ENCODE assay signal across 1 cellular context in genomic region chr19:49487277-49488045, GRCh38.
TF ChIP-seq lines count a peak whose summit lies in the region.

TSS of gene RPL13A (plus strand) at chr19:49487608. CDS start at chr19:49487630, 22 bp downstream.

TF ChIP-seq in HepG2, 621 proteins besides CTCF, POLR2A, EP300 and RAD21 (continued from another document and continues in another):
- TF ChIP-seq, protein P1, sequence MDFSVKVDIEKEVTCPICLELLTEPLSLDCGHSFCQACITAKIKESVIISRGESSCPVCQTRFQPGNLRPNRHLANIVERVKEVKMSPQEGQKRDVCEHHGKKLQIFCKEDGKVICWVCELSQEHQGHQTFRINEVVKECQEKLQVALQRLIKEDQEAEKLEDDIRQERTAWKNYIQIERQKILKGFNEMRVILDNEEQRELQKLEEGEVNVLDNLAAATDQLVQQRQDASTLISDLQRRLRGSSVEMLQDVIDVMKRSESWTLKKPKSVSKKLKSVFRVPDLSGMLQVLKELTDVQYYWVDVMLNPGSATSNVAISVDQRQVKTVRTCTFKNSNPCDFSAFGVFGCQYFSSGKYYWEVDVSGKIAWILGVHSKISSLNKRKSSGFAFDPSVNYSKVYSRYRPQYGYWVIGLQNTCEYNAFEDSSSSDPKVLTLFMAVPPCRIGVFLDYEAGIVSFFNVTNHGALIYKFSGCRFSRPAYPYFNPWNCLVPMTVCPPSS (IDR thresholded peaks at IDR 0.05) = no peak
- TF ChIP-seq, protein P2, sequence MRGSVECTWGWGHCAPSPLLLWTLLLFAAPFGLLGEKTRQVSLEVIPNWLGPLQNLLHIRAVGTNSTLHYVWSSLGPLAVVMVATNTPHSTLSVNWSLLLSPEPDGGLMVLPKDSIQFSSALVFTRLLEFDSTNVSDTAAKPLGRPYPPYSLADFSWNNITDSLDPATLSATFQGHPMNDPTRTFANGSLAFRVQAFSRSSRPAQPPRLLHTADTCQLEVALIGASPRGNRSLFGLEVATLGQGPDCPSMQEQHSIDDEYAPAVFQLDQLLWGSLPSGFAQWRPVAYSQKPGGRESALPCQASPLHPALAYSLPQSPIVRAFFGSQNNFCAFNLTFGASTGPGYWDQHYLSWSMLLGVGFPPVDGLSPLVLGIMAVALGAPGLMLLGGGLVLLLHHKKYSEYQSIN (CRISPR knock-in tag; IDR thresholded peaks at IDR 0.05; ENCODE audit: borderline replicate concordance) = no peak
- no peak for TF ChIP-seq ZNF780A (CRISPR knock-in tag; IDR thresholded peaks at IDR 0.05)
- TF ChIP-seq ZBTB7A (CRISPR knock-in tag; IDR thresholded peaks at IDR 0.05) = no peak
- TF ChIP-seq, protein P3, sequence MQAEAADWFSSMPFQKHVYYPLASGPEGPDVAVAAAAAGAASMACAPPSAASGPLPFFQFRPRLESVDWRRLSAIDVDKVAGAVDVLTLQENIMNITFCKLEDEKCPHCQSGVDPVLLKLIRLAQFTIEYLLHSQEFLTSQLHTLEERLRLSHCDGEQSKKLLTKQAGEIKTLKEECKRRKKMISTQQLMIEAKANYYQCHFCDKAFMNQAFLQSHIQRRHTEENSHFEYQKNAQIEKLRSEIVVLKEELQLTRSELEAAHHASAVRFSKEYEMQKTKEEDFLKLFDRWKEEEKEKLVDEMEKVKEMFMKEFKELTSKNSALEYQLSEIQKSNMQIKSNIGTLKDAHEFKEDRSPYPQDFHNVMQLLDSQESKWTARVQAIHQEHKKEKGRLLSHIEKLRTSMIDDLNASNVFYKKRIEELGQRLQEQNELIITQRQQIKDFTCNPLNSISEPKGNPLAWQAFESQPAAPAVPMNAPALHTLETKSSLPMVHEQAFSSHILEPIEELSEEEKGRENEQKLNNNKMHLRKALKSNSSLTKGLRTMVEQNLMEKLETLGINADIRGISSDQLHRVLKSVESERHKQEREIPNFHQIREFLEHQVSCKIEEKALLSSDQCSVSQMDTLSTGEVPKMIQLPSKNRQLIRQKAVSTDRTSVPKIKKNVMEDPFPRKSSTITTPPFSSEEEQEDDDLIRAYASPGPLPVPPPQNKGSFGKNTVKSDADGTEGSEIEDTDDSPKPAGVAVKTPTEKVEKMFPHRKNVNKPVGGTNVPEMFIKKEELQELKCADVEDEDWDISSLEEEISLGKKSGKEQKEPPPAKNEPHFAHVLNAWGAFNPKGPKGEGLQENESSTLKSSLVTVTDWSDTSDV (CRISPR knock-in tag; IDR thresholded peaks at IDR 0.05) = no peak
- TF ChIP-seq ZNF235 (CRISPR knock-in tag; IDR thresholded peaks at IDR 0.05; ENCODE audit: borderline replicate concordance) = no peak
- TF ChIP-seq ZNF703 (CRISPR knock-in tag; IDR thresholded peaks at IDR 0.05; ENCODE audit: borderline replicate concordance) = no peak
- TF ChIP-seq ZNF205 (CRISPR knock-in tag; IDR thresholded peaks at IDR 0.05) = peak; percentile 90
- TF ChIP-seq ZNF337 (CRISPR knock-in tag; IDR thresholded peaks at IDR 0.05; ENCODE audit: borderline replicate concordance, low read depth) = no peak
- TF ChIP-seq ZMAT3 (CRISPR knock-in tag; conservative IDR thresholded peaks at IDR 0.05) = peak; percentile 83
- TF ChIP-seq NR3C1 (CRISPR knock-in tag; IDR thresholded peaks at IDR 0.05) = no peak
- TF ChIP-seq REST (IDR thresholded peaks at IDR 0.05; ENCODE audit: borderline replicate concordance in 1 of 2, low read depth in 1 of 2, low read length in 2 of 2) = peak in 1 of 2 experiments; percentile 86; a peak in 2 of 4 replicates
- peak in 1 of 2 experiments; percentile 92; a peak in 2 of 4 replicates for TF ChIP-seq ATF4 (CRISPR knock-in tag; IDR thresholded peaks at IDR 0.05)
- no peak for TF ChIP-seq EHMT2 (IDR thresholded peaks at IDR 0.05; ENCODE audit: borderline replicate concordance, low read depth, low read length)
- no peak for TF ChIP-seq THYN1 (CRISPR knock-in tag; IDR thresholded peaks at IDR 0.05; ENCODE audit: borderline replicate concordance, low read depth)
- TF ChIP-seq ZZZ3 (CRISPR knock-in tag; IDR thresholded peaks at IDR 0.05; ENCODE audit: borderline replicate concordance) = peak; percentile 73; the same call in 1 of the 2 replicates
- TF ChIP-seq PLSCR1 (CRISPR knock-in tag; IDR thresholded peaks at IDR 0.05; ENCODE audit: borderline replicate concordance) = no peak
- peak; percentile 81 for TF ChIP-seq SATB2 (CRISPR knock-in tag; IDR thresholded peaks at IDR 0.05)
- TF ChIP-seq, protein P4, sequence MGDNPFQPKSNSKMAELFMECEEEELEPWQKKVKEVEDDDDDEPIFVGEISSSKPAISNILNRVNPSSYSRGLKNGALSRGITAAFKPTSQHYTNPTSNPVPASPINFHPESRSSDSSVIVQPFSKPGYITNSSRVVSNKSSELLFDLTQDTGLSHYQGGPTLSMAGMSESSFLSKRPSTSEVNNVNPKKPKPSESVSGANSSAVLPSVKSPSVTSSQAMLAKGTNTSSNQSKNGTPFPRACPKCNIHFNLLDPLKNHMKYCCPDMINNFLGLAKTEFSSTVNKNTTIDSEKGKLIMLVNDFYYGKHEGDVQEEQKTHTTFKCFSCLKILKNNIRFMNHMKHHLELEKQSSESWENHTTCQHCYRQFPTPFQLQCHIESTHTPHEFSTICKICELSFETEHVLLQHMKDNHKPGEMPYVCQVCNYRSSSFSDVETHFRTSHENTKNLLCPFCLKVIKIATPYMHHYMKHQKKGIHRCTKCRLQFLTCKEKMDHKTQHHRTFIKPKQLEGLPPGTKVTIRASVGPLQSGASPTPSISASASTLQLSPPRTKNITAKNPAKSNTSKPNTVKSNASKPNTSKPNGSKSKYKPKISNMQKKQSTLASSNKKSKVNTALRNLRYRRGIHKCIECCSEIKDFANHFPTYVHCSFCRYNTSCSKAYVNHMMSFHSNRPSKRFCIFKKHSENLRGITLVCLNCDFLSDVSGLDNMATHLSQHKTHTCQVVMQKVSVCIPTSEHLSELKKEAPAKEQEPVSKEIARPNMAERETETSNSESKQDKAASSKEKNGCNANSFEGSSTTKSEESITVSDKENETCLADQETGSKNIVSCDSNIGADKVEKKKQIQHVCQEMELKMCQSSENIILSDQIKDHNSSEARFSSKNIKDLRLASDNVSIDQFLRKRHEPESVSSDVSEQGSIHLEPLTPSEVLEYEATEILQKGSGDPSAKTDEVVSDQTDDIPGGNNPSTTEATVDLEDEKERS (CRISPR knock-in tag; IDR thresholded peaks at IDR 0.05) = no peak
- TF ChIP-seq, protein P5, sequence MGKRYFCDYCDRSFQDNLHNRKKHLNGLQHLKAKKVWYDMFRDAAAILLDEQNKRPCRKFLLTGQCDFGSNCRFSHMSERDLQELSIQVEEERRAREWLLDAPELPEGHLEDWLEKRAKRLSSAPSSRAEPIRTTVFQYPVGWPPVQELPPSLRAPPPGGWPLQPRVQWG (CRISPR knock-in tag; IDR thresholded peaks at IDR 0.05; ENCODE audit: borderline replicate concordance, low read depth) = no peak
- TF ChIP-seq, protein P6, sequence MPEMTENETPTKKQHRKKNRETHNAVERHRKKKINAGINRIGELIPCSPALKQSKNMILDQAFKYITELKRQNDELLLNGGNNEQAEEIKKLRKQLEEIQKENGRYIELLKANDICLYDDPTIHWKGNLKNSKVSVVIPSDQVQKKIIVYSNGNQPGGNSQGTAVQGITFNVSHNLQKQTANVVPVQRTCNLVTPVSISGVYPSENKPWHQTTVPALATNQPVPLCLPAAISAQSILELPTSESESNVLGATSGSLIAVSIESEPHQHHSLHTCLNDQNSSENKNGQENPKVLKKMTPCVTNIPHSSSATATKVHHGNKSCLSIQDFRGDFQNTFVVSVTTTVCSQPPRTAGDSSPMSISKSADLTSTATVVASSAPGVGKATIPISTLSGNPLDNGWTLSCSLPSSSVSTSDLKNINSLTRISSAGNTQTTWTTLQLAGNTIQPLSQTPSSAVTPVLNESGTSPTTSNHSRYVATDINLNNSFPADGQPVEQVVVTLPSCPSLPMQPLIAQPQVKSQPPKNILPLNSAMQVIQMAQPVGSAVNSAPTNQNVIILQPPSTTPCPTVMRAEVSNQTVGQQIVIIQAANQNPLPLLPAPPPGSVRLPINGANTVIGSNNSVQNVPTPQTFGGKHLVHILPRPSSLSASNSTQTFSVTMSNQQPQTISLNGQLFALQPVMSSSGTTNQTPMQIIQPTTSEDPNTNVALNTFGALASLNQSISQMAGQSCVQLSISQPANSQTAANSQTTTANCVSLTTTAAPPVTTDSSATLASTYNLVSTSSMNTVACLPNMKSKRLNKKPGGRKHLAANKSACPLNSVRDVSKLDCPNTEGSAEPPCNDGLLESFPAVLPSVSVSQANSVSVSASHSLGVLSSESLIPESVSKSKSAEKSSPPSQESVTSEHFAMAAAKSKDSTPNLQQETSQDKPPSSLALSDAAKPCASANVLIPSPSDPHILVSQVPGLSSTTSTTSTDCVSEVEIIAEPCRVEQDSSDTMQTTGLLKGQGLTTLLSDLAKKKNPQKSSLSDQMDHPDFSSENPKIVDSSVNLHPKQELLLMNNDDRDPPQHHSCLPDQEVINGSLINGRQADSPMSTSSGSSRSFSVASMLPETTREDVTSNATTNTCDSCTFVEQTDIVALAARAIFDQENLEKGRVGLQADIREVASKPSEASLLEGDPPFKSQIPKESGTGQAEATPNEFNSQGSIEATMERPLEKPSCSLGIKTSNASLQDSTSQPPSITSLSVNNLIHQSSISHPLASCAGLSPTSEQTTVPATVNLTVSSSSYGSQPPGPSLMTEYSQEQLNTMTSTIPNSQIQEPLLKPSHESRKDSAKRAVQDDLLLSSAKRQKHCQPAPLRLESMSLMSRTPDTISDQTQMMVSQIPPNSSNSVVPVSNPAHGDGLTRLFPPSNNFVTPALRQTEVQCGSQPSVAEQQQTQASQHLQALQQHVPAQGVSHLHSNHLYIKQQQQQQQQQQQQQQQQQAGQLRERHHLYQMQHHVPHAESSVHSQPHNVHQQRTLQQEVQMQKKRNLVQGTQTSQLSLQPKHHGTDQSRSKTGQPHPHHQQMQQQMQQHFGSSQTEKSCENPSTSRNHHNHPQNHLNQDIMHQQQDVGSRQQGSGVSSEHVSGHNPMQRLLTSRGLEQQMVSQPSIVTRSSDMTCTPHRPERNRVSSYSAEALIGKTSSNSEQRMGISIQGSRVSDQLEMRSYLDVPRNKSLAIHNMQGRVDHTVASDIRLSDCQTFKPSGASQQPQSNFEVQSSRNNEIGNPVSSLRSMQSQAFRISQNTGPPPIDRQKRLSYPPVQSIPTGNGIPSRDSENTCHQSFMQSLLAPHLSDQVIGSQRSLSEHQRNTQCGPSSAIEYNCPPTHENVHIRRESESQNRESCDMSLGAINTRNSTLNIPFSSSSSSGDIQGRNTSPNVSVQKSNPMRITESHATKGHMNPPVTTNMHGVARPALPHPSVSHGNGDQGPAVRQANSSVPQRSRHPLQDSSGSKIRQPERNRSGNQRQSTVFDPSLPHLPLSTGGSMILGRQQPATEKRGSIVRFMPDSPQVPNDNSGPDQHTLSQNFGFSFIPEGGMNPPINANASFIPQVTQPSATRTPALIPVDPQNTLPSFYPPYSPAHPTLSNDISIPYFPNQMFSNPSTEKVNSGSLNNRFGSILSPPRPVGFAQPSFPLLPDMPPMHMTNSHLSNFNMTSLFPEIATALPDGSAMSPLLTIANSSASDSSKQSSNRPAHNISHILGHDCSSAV (CRISPR knock-in tag; IDR thresholded peaks at IDR 0.05; ENCODE audit: borderline replicate concordance) = 0 out of 2 replicates have a peak, but pooled peaks have one; percentile 38
- peak; percentile 67 for TF ChIP-seq BCL6 (CRISPR knock-in tag; IDR thresholded peaks at IDR 0.05)
- TF ChIP-seq RFX3 (CRISPR knock-in tag; IDR thresholded peaks at IDR 0.05) = no peak
- no peak for TF ChIP-seq ZSCAN31 (CRISPR knock-in tag; IDR thresholded peaks at IDR 0.05; ENCODE audit: low read depth)
- peak; percentile 82; the same call in 1 of the 2 replicates for TF ChIP-seq PAF1 (CRISPR knock-in tag; IDR thresholded peaks at IDR 0.05)
- TF ChIP-seq ZNF550 (CRISPR knock-in tag; IDR thresholded peaks at IDR 0.05; ENCODE audit: borderline replicate concordance) = no peak
- peak; percentile 28; the same call in 1 of the 2 replicates for TF ChIP-seq RXRA (CRISPR knock-in tag; IDR thresholded peaks at IDR 0.05)
- no peak for TF ChIP-seq SOX13 (IDR thresholded peaks at IDR 0.05)
- peak in 1 of 2 experiments; percentile 23; a peak in 1 of 4 replicates for TF ChIP-seq SOX13 (CRISPR knock-in tag; conservative IDR thresholded peaks at IDR 0.05 in 1 of 2, IDR thresholded peaks at IDR 0.05 in 1 of 2)
- no peak for TF ChIP-seq ZNF431 (CRISPR knock-in tag; IDR thresholded peaks at IDR 0.05; ENCODE audit: borderline replicate concordance, low read depth)
- 0 out of 2 replicates have a peak, but pooled peaks have one; percentile 14 for TF ChIP-seq ZNF772 (CRISPR knock-in tag; IDR thresholded peaks at IDR 0.05)
